Comparison of ENCODE assay signal across 1 cellular context in the genomic region with DNA sequence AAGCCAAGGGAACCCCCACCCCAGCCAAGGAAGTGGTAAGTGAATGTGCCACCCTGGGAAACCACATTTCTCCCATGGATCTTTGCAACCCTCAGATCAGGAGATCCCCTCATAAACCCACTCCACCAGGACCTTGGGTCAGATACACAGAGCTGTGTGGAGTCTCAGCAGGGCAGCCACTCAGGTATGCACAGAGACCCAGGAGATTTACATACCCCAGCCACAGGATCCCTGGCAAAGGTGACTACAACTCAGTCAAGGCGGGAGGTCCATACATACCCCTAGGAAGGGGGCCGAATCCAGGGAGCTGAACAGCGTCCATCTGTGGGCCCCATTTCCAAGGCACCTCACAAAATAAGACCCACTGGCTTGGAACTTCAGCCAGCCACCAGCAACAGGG.
TF ChIP-seq lines count a peak whose summit lies in the region.

No MANE protein-coding gene starts in this region.

TF ChIP-seq in WTC11, 78 proteins besides CTCF, POLR2A, EP300 and RAD21:
- TF ChIP-seq, protein P1, sequence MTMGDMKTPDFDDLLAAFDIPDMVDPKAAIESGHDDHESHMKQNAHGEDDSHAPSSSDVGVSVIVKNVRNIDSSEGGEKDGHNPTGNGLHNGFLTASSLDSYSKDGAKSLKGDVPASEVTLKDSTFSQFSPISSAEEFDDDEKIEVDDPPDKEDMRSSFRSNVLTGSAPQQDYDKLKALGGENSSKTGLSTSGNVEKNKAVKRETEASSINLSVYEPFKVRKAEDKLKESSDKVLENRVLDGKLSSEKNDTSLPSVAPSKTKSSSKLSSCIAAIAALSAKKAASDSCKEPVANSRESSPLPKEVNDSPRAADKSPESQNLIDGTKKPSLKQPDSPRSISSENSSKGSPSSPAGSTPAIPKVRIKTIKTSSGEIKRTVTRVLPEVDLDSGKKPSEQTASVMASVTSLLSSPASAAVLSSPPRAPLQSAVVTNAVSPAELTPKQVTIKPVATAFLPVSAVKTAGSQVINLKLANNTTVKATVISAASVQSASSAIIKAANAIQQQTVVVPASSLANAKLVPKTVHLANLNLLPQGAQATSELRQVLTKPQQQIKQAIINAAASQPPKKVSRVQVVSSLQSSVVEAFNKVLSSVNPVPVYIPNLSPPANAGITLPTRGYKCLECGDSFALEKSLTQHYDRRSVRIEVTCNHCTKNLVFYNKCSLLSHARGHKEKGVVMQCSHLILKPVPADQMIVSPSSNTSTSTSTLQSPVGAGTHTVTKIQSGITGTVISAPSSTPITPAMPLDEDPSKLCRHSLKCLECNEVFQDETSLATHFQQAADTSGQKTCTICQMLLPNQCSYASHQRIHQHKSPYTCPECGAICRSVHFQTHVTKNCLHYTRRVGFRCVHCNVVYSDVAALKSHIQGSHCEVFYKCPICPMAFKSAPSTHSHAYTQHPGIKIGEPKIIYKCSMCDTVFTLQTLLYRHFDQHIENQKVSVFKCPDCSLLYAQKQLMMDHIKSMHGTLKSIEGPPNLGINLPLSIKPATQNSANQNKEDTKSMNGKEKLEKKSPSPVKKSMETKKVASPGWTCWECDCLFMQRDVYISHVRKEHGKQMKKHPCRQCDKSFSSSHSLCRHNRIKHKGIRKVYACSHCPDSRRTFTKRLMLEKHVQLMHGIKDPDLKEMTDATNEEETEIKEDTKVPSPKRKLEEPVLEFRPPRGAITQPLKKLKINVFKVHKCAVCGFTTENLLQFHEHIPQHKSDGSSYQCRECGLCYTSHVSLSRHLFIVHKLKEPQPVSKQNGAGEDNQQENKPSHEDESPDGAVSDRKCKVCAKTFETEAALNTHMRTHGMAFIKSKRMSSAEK (CRISPR knock-in tag; IDR thresholded peaks at IDR 0.05; ENCODE audit: borderline replicate concordance), result no peak
- TF ChIP-seq MXD4 (CRISPR knock-in tag; IDR thresholded peaks at IDR 0.05; ENCODE audit: borderline replicate concordance) (no peak), TEAD4 (CRISPR knock-in tag; IDR thresholded peaks at IDR 0.05) (no peak), NFATC4 (CRISPR knock-in tag; IDR thresholded peaks at IDR 0.05) (no peak), FOXP1 (CRISPR knock-in tag; IDR thresholded peaks at IDR 0.05; ENCODE audit: borderline replicate concordance) (no peak), PRRX2 (CRISPR knock-in tag; IDR thresholded peaks at IDR 0.05) (no peak), ZNF232 (CRISPR knock-in tag; IDR thresholded peaks at IDR 0.05) (no peak), ESRRA (CRISPR knock-in tag; IDR thresholded peaks at IDR 0.05; ENCODE audit: borderline replicate concordance) (no peak), HMGA2 (CRISPR knock-in tag; IDR thresholded peaks at IDR 0.05) (no peak), GTF2I (CRISPR knock-in tag; conservative IDR thresholded peaks at IDR 0.05) (no peak), NR2C2 (CRISPR knock-in tag; IDR thresholded peaks at IDR 0.05) (no peak), FOXK1 (CRISPR knock-in tag; IDR thresholded peaks at IDR 0.05) (no peak), TCF7 (CRISPR knock-in tag; IDR thresholded peaks at IDR 0.05; ENCODE audit: low read depth) (no peak)
- TF ChIP-seq, protein P2, sequence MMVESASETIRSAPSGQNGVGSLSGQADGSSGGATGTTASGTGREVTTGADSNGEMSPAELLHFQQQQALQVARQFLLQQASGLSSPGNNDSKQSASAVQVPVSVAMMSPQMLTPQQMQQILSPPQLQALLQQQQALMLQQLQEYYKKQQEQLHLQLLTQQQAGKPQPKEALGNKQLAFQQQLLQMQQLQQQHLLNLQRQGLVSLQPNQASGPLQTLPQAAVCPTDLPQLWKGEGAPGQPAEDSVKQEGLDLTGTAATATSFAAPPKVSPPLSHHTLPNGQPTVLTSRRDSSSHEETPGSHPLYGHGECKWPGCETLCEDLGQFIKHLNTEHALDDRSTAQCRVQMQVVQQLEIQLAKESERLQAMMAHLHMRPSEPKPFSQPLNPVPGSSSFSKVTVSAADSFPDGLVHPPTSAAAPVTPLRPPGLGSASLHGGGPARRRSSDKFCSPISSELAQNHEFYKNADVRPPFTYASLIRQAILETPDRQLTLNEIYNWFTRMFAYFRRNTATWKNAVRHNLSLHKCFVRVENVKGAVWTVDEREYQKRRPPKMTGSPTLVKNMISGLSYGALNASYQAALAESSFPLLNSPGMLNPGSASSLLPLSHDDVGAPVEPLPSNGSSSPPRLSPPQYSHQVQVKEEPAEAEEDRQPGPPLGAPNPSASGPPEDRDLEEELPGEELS (CRISPR knock-in tag; IDR thresholded peaks at IDR 0.05), result no peak
- TF ChIP-seq, protein P3, sequence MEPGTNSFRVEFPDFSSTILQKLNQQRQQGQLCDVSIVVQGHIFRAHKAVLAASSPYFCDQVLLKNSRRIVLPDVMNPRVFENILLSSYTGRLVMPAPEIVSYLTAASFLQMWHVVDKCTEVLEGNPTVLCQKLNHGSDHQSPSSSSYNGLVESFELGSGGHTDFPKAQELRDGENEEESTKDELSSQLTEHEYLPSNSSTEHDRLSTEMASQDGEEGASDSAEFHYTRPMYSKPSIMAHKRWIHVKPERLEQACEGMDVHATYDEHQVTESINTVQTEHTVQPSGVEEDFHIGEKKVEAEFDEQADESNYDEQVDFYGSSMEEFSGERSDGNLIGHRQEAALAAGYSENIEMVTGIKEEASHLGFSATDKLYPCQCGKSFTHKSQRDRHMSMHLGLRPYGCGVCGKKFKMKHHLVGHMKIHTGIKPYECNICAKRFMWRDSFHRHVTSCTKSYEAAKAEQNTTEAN (CRISPR knock-in tag; IDR thresholded peaks at IDR 0.05), result no peak
- TF ChIP-seq, protein P4, sequence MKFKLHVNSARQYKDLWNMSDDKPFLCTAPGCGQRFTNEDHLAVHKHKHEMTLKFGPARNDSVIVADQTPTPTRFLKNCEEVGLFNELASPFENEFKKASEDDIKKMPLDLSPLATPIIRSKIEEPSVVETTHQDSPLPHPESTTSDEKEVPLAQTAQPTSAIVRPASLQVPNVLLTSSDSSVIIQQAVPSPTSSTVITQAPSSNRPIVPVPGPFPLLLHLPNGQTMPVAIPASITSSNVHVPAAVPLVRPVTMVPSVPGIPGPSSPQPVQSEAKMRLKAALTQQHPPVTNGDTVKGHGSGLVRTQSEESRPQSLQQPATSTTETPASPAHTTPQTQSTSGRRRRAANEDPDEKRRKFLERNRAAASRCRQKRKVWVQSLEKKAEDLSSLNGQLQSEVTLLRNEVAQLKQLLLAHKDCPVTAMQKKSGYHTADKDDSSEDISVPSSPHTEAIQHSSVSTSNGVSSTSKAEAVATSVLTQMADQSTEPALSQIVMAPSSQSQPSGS (CRISPR knock-in tag; IDR thresholded peaks at IDR 0.05; ENCODE audit: borderline replicate concordance, low read depth), result no peak
- TF ChIP-seq, protein P5, sequence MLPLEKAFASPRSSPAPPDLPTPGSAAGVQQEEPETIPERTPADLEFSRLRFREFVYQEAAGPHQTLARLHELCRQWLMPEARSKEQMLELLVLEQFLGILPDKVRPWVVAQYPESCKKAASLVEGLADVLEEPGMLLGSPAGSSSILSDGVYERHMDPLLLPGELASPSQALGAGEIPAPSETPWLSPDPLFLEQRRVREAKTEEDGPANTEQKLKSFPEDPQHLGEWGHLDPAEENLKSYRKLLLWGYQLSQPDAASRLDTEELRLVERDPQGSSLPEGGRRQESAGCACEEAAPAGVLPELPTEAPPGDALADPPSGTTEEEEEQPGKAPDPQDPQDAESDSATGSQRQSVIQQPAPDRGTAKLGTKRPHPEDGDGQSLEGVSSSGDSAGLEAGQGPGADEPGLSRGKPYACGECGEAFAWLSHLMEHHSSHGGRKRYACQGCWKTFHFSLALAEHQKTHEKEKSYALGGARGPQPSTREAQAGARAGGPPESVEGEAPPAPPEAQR (CRISPR knock-in tag; IDR thresholded peaks at IDR 0.05), result no peak
- TF ChIP-seq, protein P6, sequence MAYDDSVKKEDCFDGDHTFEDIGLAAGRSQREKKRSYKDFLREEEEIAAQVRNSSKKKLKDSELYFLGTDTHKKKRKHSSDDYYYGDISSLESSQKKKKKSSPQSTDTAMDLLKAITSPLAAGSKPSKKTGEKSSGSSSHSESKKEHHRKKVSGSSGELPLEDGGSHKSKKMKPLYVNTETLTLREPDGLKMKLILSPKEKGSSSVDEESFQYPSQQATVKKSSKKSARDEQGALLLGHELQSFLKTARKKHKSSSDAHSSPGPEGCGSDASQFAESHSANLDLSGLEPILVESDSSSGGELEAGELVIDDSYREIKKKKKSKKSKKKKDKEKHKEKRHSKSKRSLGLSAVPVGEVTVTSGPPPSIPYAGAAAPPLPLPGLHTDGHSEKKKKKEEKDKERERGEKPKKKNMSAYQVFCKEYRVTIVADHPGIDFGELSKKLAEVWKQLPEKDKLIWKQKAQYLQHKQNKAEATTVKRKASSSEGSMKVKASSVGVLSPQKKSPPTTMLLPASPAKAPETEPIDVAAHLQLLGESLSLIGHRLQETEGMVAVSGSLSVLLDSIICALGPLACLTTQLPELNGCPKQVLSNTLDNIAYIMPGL (CRISPR knock-in tag; IDR thresholded peaks at IDR 0.05), result no peak
